Comparison of ENCODE assay signal across 8 cellular contexts in genomic region chr19:51593138-51593890, GRCh38. TPM values are rescaled to one million over a fixed set of nuclear protein-coding genes. Genes with fewer than 3 reads are reported as not detected.
DNase-seq lines count a peak whose midpoint lies in the region; ATAC-seq and TF ChIP-seq lines count a peak whose summit lies in the region.

No MANE protein-coding gene starts in this region.

- peak overlapping the region; percentile 59 for H3K27ac ChIP-seq in C4-2B
- no peak overlapping the region for H3K27ac ChIP-seq in Karpas-422 (ENCODE audit: low read length)
- no peak overlapping the region for H3K27ac ChIP-seq in colonic mucosa

- H3K9me3 ChIP-seq in Karpas-422 (ENCODE audit: low read length) (peaks cover 4% of the 10 kb centered on the region; the same call in 1 of the 2 replicates), colonic mucosa (no peaks in the 10 kb centered on the region)

- H3K4me3 ChIP-seq in Karpas-422 (ENCODE audit: low read length) (peak overlapping the region; percentile 73), colonic mucosa (peak overlapping the region; percentile 75)

- peaks cover 3% of the 10 kb centered on the region; the same call in 1 of the 2 replicates for H3K36me3 ChIP-seq in Karpas-422 (ENCODE audit: insufficient read depth, low read length)
- H3K36me3 ChIP-seq in colonic mucosa: no peaks in the 10 kb centered on the region

- H2AFZ ChIP-seq in Karpas-422 (ENCODE audit: low read length): peak overlapping the region; percentile 77; the same call in 1 of the 2 replicates

- no peaks in the 10 kb centered on the region for H3K9me2 ChIP-seq in Karpas-422 (replicated peaks; ENCODE audit: insufficient read depth, low read length)

- H3K9ac ChIP-seq in Karpas-422 (ENCODE audit: low read length) (peak overlapping the region; percentile 72), colonic mucosa (ENCODE audit: low read depth in 2 of 2, low read length in 2 of 2) (peak overlapping the region; percentile 72)

- no peaks in the 10 kb centered on the region for H4K20me1 ChIP-seq in Karpas-422 (ENCODE audit: insufficient read depth, low read depth, low read length)

- intact Hi-C loops in colonic mucosa (cut with DNase I): no loop called here

- no peaks in the 10 kb centered on the region for H3K79me2 ChIP-seq in Karpas-422 (ENCODE audit: low read length)

- no peak for ATAC-seq in natural killer cell treated with Interleukin-12 subunit alpha and Interleukin-12 subunit beta and Interleukin-15 and Interleukin-18, amount 100 ng/mL, for 72 hours
- ATAC-seq in GM19351 (IDR thresholded peaks at IDR 0.05; ENCODE audit: unreplicated experiment): no peak

- TF ChIP-seq CTCF in C4-2B (conservative IDR thresholded peaks at IDR 0.05): no peak
- TF ChIP-seq CTCF in colonic mucosa (IDR thresholded peaks at IDR 0.05): no peak

- H3K27me3 ChIP-seq in Karpas-422 (ENCODE audit: low read length) (no peaks in the 10 kb centered on the region), colonic mucosa (no peaks in the 10 kb centered on the region)

- peak; percentile 49 for DNase-seq in Karpas-422
- no peak for DNase-seq in colonic mucosa
- no peak for DNase-seq in natural killer cell treated with Interleukin-12 subunit alpha and Interleukin-12 subunit beta and Interleukin-15 and Interleukin-18, amount 100 ng/mL, for 72 hours (ENCODE audit: low spot score)
- DNase-seq in ecto neural progenitor cell (ENCODE audit: low spot score): no peak
- DNase-seq in NOMO-1 treated with dmso at 0.1 percent for 144 hours (lab: John Stamatoyannopoulos, UW; ENCODE audit: unreplicated experiment): no peak
- DNase-seq in amygdala (lab: John Stamatoyannopoulos, UW): no peak

- peak overlapping the region; percentile 79 for H3K4me2 ChIP-seq in Karpas-422 (ENCODE audit: low read depth, low read length, poor library complexity, severe bottlenecking)

- H3K4me1 ChIP-seq in Karpas-422 (ENCODE audit: low read length) (peaks cover 20% of the 10 kb centered on the region), colonic mucosa (no peaks in the 10 kb centered on the region)

- H3K36me3 Mint-ChIP-seq in natural killer cell treated with Interleukin-12 subunit alpha and Interleukin-12 subunit beta and Interleukin-15 and Interleukin-18, amount 100 ng/mL, for 72 hours: peaks cover 1% of the 10 kb centered on the region

- H3K27me3 Mint-ChIP-seq in natural killer cell treated with Interleukin-12 subunit alpha and Interleukin-12 subunit beta and Interleukin-15 and Interleukin-18, amount 100 ng/mL, for 72 hours: no peaks in the 10 kb centered on the region

- peak overlapping the region; percentile 71 to 89 for H3K27ac Mint-ChIP-seq in natural killer cell treated with Interleukin-12 subunit alpha and Interleukin-12 subunit beta and Interleukin-15 and Interleukin-18, amount 100 ng/mL, for 72 hours

- peaks cover 4% of the 10 kb centered on the region for H3K9me3 Mint-ChIP-seq in natural killer cell treated with Interleukin-12 subunit alpha and Interleukin-12 subunit beta and Interleukin-15 and Interleukin-18, amount 100 ng/mL, for 72 hours

- peaks cover 27 to 30% of the 10 kb centered on the region in 2 donors for H3K4me1 Mint-ChIP-seq in natural killer cell treated with Interleukin-12 subunit alpha and Interleukin-12 subunit beta and Interleukin-15 and Interleukin-18, amount 100 ng/mL, for 72 hours (ENCODE audit: low read depth in 2 of 2)

- H3K4me3 Mint-ChIP-seq in natural killer cell treated with Interleukin-12 subunit alpha and Interleukin-12 subunit beta and Interleukin-15 and Interleukin-18, amount 100 ng/mL, for 72 hours: peak overlapping the region; percentile 97

RNA-seq across cellular contexts. Expression of gene ZNF175, which starts 22.2 kb away (rescaled TPM):
- total RNA-seq in Karpas-422 (2014; rRNA removed; shearing (Covaris generic); ENCODE audit: low replicate concordance): 8.9 and 17.6 TPM in 2 replicates
- total RNA-seq in colonic mucosa: 1 to 10 TPM; 5.7 to 8.1 TPM
- total RNA-seq in natural killer cell treated with Interleukin-12 subunit alpha and Interleukin-12 subunit beta and Interleukin-15 and Interleukin-18, amount 100 ng/mL, for 72 hours: 10 to 100 TPM in 1 of 2 donors, 1 to 10 TPM in 1; 9.9 to 13.2 TPM

RNA-seq across cellular contexts. Expression of gene SIGLEC5, which starts 36.9 kb away (rescaled TPM):
- total RNA-seq in Karpas-422 (2014; rRNA removed; shearing (Covaris generic); ENCODE audit: low replicate concordance): not detected in 2 replicates
- not detected for total RNA-seq in colonic mucosa
- under 1 TPM; 0.22 to 0.64 TPM for total RNA-seq in natural killer cell treated with Interleukin-12 subunit alpha and Interleukin-12 subunit beta and Interleukin-15 and Interleukin-18, amount 100 ng/mL, for 72 hours

RNA-seq across cellular contexts. Expression of gene SIGLEC14, which starts 53.3 kb away (rescaled TPM):
- total RNA-seq in Karpas-422 (2014; rRNA removed; shearing (Covaris generic); ENCODE audit: low replicate concordance): 1.0 TPM in 1 of 2 replicates, not detected in the other
- 1 to 10 TPM; 1.1 to 1.5 TPM for total RNA-seq in colonic mucosa
- total RNA-seq in natural killer cell treated with Interleukin-12 subunit alpha and Interleukin-12 subunit beta and Interleukin-15 and Interleukin-18, amount 100 ng/mL, for 72 hours: not detected
